Comparison of ENCODE assay signal across 1 cellular context in the genomic region with DNA sequence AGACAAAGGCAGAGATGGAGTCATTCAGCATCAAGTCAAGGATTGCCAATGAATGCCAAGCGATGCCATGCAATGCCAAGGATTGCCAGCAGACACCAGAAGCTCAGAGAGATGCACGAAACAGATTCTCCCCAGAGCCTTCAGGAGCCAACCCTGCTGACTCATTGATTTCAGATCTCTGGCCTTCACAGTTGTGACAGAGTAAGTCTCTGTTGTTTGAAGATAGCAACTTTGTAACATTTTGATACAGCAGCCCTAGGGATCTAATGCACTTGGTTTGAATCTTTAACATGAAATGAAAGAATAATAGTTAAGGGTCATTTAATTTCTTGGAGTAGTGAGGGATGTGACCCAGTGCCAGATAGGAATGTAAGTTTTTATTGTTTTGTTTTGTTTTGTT.
TF ChIP-seq lines count a peak whose summit lies in the region.

No MANE protein-coding gene starts in this region.

TF ChIP-seq in IMR-90, 13 proteins besides CTCF, POLR2A, EP300 and RAD21:
- TF ChIP-seq BHLHE40 (IDR thresholded peaks at IDR 0.05; ENCODE audit: low read depth, low read length): no peak
- no peak for TF ChIP-seq MXI1 (IDR thresholded peaks at IDR 0.05; ENCODE audit: borderline replicate concordance, low read depth, low read length)
- no peak for TF ChIP-seq CEBPB (IDR thresholded peaks at IDR 0.05; ENCODE audit: low read depth, low read length)
- no peak for TF ChIP-seq MAZ (IDR thresholded peaks at IDR 0.05; ENCODE audit: borderline replicate concordance, low read depth, low read length)
- no peak for TF ChIP-seq CHD1 (IDR thresholded peaks at IDR 0.05; ENCODE audit: low read depth, low read length)
- no peak for TF ChIP-seq MAFK (IDR thresholded peaks at IDR 0.05; ENCODE audit: low read depth, low read length)
- TF ChIP-seq, protein P1, sequence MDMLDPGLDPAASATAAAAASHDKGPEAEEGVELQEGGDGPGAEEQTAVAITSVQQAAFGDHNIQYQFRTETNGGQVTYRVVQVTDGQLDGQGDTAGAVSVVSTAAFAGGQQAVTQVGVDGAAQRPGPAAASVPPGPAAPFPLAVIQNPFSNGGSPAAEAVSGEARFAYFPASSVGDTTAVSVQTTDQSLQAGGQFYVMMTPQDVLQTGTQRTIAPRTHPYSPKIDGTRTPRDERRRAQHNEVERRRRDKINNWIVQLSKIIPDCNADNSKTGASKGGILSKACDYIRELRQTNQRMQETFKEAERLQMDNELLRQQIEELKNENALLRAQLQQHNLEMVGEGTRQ (IDR thresholded peaks at IDR 0.05; ENCODE audit: low read depth, low read length): no peak
